ENCODE assay signal across 16 cellular contexts in the genomic region with DNA sequence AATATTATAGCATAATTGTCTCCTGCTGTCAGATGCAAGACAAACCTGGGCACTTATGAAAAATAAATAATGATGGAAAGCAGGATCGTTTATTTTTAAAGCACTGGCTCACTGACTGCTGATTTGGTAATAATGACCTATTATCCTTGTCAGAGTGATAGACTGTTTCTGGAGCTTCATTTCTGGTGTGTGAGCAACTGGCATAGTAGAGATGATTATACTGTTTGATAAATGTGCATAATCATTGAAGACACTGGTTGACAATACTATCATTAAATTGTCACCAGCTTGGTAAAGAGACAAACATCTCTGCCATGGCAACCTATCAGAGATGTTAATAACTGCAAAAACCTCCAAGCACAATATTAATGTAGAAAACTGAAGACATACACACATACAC.
"Had no signal": no experiment of that assay in that cellular context is flagged by ENCODE, and none has a peak within 500 bp of the region (broad histone marks: within the 10 kb centered on the region; RNA-seq: fewer than 3 reads in every experiment).

No MANE protein-coding gene starts in this region.

- H3K27me3 ChIP-seq: hepatocyte, right lobe of liver, tibial artery had no signal

- H3K36me3 ChIP-seq: right lobe of liver, tibial artery had no signal

- ATAC-seq: psoas muscle; right lobe of liver; stimulated activated memory B cell treated with anti-CD40 and anti-IgM and Interleukin-4, amounts not matched to agents 10 μg/mL and 1 μg/mL and 100 μg/mL, for 72 hours had no signal

- H3K79me2 ChIP-seq: hepatocyte, parathyroid adenoma had no signal

- H3K4me2 ChIP-seq: hepatocyte had no signal

- H3K9ac ChIP-seq: parathyroid adenoma had no signal

- H3K9me3 ChIP-seq: psoas muscle, right lobe of liver, tibial artery had no signal

- H3K27ac ChIP-seq: dorsolateral prefrontal cortex, hepatocyte, parathyroid adenoma, psoas muscle, right lobe of liver, tibial artery had no signal

- H2AFZ ChIP-seq: hepatocyte, parathyroid adenoma had no signal

- DNase-seq: cortex of kidney; dorsolateral prefrontal cortex; effector CD8-positive, alpha-beta T cell; foreskin melanocyte; head of caudate nucleus; kidney glomerular epithelial cell; mesendoderm; naive B cell; psoas muscle; retina; right lobe of liver; stimulated activated CD4-positive, alpha-beta T cell treated with anti-CD3 and anti-CD28 coated beads, Interleukin-4, amount 100 ng/mL, for 1 hour; tibial artery had no signal

- H3K4me3 ChIP-seq: dorsolateral prefrontal cortex, hepatocyte, psoas muscle, right lobe of liver, tibial artery had no signal
